20 cellular contexts compared by ENCODE assay signal in genomic region chr1:3745071-3745470, GRCh38. TPM values are rescaled to one million over a fixed set of nuclear protein-coding genes. Genes with fewer than 3 reads are reported as not detected.
DNase-seq lines count a peak whose midpoint lies in the region; ATAC-seq and TF ChIP-seq lines count a peak whose summit lies in the region.
"Had no signal": no experiment of that assay in that cellular context is flagged by ENCODE, and none has a peak within 500 bp of the region (broad histone marks: within the 10 kb centered on the region; RNA-seq: fewer than 3 reads in every experiment).

No MANE protein-coding gene starts in this region.

- ATAC-seq in activated naive CD4-positive, alpha-beta T cell treated with anti-CD3 and anti-CD28 coated beads, Interleukin-2, amount 50 U/mL, for 72 hours: no peak
- ATAC-seq in RWPE2 (ENCODE audit: low read depth) (no peak), memory B cell (ENCODE audit: low read depth) (no peak), HG02763 (IDR thresholded peaks at IDR 0.05; ENCODE audit: unreplicated experiment) (no peak), GM21576 (IDR thresholded peaks at IDR 0.05; ENCODE audit: unreplicated experiment) (no peak)
- ATAC-seq: left lobe of liver, Right ventricle myocardium inferior had no signal

- H3K4me3 Mint-ChIP-seq in activated naive CD4-positive, alpha-beta T cell treated with anti-CD3 and anti-CD28 coated beads, Interleukin-2, amount 50 U/mL, for 24 hours: peak overlapping the region; percentile 5
- no peak overlapping the region for H3K4me3 Mint-ChIP-seq in memory B cell

- H3K36me3 Mint-ChIP-seq in activated naive CD4-positive, alpha-beta T cell treated with anti-CD3 and anti-CD28 coated beads, Interleukin-2, amount 50 U/mL, for 24 hours: no peaks in the 10 kb centered on the region
- H3K36me3 Mint-ChIP-seq in activated naive CD4-positive, alpha-beta T cell treated with anti-CD3 and anti-CD28 coated beads, Interleukin-2, amount 50 U/mL, for 72 hours: peaks cover 6 to 11% of the 10 kb centered on the region in 2 donors
- H3K36me3 Mint-ChIP-seq in memory B cell: peaks cover 11% of the 10 kb centered on the region

- H3K27me3 Mint-ChIP-seq in activated naive CD4-positive, alpha-beta T cell treated with anti-CD3 and anti-CD28 coated beads, Interleukin-2, amount 50 U/mL, for 24 hours: no peaks in the 10 kb centered on the region
- H3K27me3 Mint-ChIP-seq in memory B cell: no peaks in the 10 kb centered on the region

- peaks cover 28% of the 10 kb centered on the region for H3K36me3 ChIP-seq in RWPE2 (ENCODE audit: low read depth)
- peaks cover 0 to 48% (median 19%) of the 10 kb centered on the region in 6 donors for H3K36me3 ChIP-seq in spleen

- TF ChIP-seq CTCF in RWPE2 (IDR thresholded peaks at IDR 0.05; ENCODE audit: poor library complexity, severe bottlenecking) (no peak), spleen (IDR thresholded peaks at IDR 0.05 in 8 of 11, conservative IDR thresholded peaks at IDR 0.05 in 3 of 11) (no peak)

- H3K27ac ChIP-seq in RWPE2 (ENCODE audit: poor library complexity, severe bottlenecking): no peak overlapping the region
- no peak overlapping the region for H3K27ac ChIP-seq in spleen

- H3K4me3 ChIP-seq in RWPE2 (ENCODE audit: severe bottlenecking) (no peak overlapping the region), spleen (no peak overlapping the region)

- intact Hi-C loops in spleen (cut with DNase I; ENCODE audit: low total_unique reads): no loop called here

- H3K27me3 ChIP-seq in RWPE2 (ENCODE audit: insufficient read depth, poor library complexity, severe bottlenecking): peaks cover 2% of the 10 kb centered on the region
- H3K27me3 ChIP-seq in spleen (replicated peaks in 1 of 7): no peaks in the 10 kb centered on the region

- H3K4me1 Mint-ChIP-seq in activated naive CD4-positive, alpha-beta T cell treated with anti-CD3 and anti-CD28 coated beads, Interleukin-2, amount 50 U/mL, for 24 hours: peaks cover 33% of the 10 kb centered on the region
- peaks cover 19% of the 10 kb centered on the region for H3K4me1 Mint-ChIP-seq in memory B cell

- no peaks in the 10 kb centered on the region for H3K4me1 ChIP-seq in RWPE2 (ENCODE audit: insufficient read depth, poor library complexity, severe bottlenecking)
- peaks cover 0 to 55% (median 32%) of the 10 kb centered on the region in 6 donors for H3K4me1 ChIP-seq in spleen

- H3K9me3 Mint-ChIP-seq in activated naive CD4-positive, alpha-beta T cell treated with anti-CD3 and anti-CD28 coated beads, Interleukin-2, amount 50 U/mL, for 24 hours: no peaks in the 10 kb centered on the region
- H3K9me3 Mint-ChIP-seq in activated naive CD4-positive, alpha-beta T cell treated with anti-CD3 and anti-CD28 coated beads, Interleukin-2, amount 50 U/mL, for 72 hours: no peaks in the 10 kb centered on the region
- no peaks in the 10 kb centered on the region for H3K9me3 Mint-ChIP-seq in memory B cell

- no peak for DNase-seq in activated naive CD4-positive, alpha-beta T cell treated with anti-CD3 and anti-CD28 coated beads, Interleukin-2, amount 50 U/mL, for 72 hours (ENCODE audit: low spot score in 2 of 2)
- DNase-seq in RWPE2 (ENCODE audit: low spot score) (peak; percentile 40), memory B cell (ENCODE audit: low spot score in 2 of 2) (no peak), spleen (peak; percentile 68)
- no peak for DNase-seq in activated effector memory CD4-positive, alpha-beta T cell treated with anti-CD3 and anti-CD28 coated beads, Interleukin-2, amount 50 U/mL, for 16 hours
- DNase-seq: DMS 273 treated with DMSO at 0.1 percent for 48 hours; NCI-H146; NCI-H226; NK-92 treated with Interleukin-12 subunit alpha and Interleukin-12 subunit beta, amount 100 ng/mL, for 24 hours; stimulated activated CD4-positive, alpha-beta T cell treated with anti-CD3 and anti-CD28 coated beads, Interleukin-15, amount 100 ng/mL, for 24 hours had no signal

- H3K27ac Mint-ChIP-seq in activated naive CD4-positive, alpha-beta T cell treated with anti-CD3 and anti-CD28 coated beads, Interleukin-2, amount 50 U/mL, for 24 hours: no peak overlapping the region
- H3K27ac Mint-ChIP-seq in activated naive CD4-positive, alpha-beta T cell treated with anti-CD3 and anti-CD28 coated beads, Interleukin-2, amount 50 U/mL, for 72 hours: peak overlapping the region in 1 of 2 donors; percentile 85
- H3K27ac Mint-ChIP-seq in memory B cell: peak overlapping the region; percentile 79

- H3K9me3 ChIP-seq in RWPE2 (ENCODE audit: severe bottlenecking): no peaks in the 10 kb centered on the region
- H3K9me3 ChIP-seq in spleen: no peaks in the 10 kb centered on the region

- no peak for TF ChIP-seq POLR2A in spleen (IDR thresholded peaks at IDR 0.05)

- 92 to 95% (median 94%) methylated on average over 12 of the region's 12 CpGs for WGBS in spleen, 5 donors

RNA-seq across cellular contexts. Expression of gene CCDC27, which starts 7.2 kb away (rescaled TPM):
- total RNA-seq in activated naive CD4-positive, alpha-beta T cell treated with anti-CD3 and anti-CD28 coated beads, Interleukin-2, amount 50 U/mL, for 72 hours: not detected
- total RNA-seq in spleen: not detected
- polyA plus RNA-seq in spleen: not detected
- total RNA-seq: H4; HT-29; left lobe of liver; Right ventricle myocardium inferior; T-helper 1 cell treated with Interleukin-12 subunit alpha and Interleukin-12 subunit beta and Interleukin-4 antibody, amounts not matched to agents 30 ng/mL and 1 ng/mL, for 36 hours had no signal
- polyA plus RNA-seq: adipose tissue, AG04450 had no signal

RNA-seq across cellular contexts. Expression of gene SMIM1, which starts 27.5 kb away (rescaled TPM):
- 1 to 10 TPM; 1.0 to 2.7 TPM for total RNA-seq in activated naive CD4-positive, alpha-beta T cell treated with anti-CD3 and anti-CD28 coated beads, Interleukin-2, amount 50 U/mL, for 72 hours
- total RNA-seq in spleen: 10 to 100 TPM in 2 of 7 donors, 1 to 10 TPM in 4, not detected in 1; 3.5 to 12.7 (median 5.1) TPM
- 1 to 10 TPM; 2.0 to 4.7 (median 4.0) TPM for polyA plus RNA-seq in spleen
- total RNA-seq: H4; HT-29; T-helper 1 cell treated with Interleukin-12 subunit alpha and Interleukin-12 subunit beta and Interleukin-4 antibody, amounts not matched to agents 30 ng/mL and 1 ng/mL, for 36 hours had no signal

RNA-seq across cellular contexts. Expression of gene LRRC47, which starts 51.2 kb away (rescaled TPM):
- total RNA-seq in activated naive CD4-positive, alpha-beta T cell treated with anti-CD3 and anti-CD28 coated beads, Interleukin-2, amount 50 U/mL, for 72 hours: 10 to 100 TPM; 26.8 to 33.9 TPM
- 10 to 100 TPM; 24.1 to 39.0 (median 28.3) TPM for total RNA-seq in spleen
- polyA plus RNA-seq in spleen: 10 to 100 TPM; 12.5 to 21.4 (median 18.1) TPM

Comparison
In these comparisons a context has a peak if more than half of its experiments do, and no peak if none do; other contexts are left out.
1. DNase-seq: peak in RWPE2 (single experiment) and spleen (single experiment); none in activated naive CD4-positive, alpha-beta T cell treated with anti-CD3 and anti-CD28 coated beads, Interleukin-2, amount 50 U/mL, for 72 hours (0 of 2), memory B cell (0 of 2) and activated effector memory CD4-positive, alpha-beta T cell treated with anti-CD3 and anti-CD28 coated beads, Interleukin-2, amount 50 U/mL, for 16 hours (single experiment).